In genomic region chr9:136058152-136058483, GRCh38 we compare ENCODE assay signal across 21 cellular contexts. TPM values are rescaled to one million over a fixed set of nuclear protein-coding genes. Genes with fewer than 3 reads are reported as not detected.
DNase-seq lines count a peak whose midpoint lies in the region; ATAC-seq, FAIRE-seq and TF ChIP-seq lines count a peak whose summit lies in the region.
"Had no signal": no experiment of that assay in that cellular context is flagged by ENCODE, and none has a peak within 500 bp of the region (broad histone marks: within the 10 kb centered on the region; RNA-seq: fewer than 3 reads in every experiment).

No MANE protein-coding gene starts in this region.

- intact Hi-C loops in activated CD8-positive, alpha-beta T cell treated with anti-CD3 and anti-CD28 coated beads for 36 hours (cut with micrococcal nuclease) = no loop called here

- peaks cover 5% of the 10 kb centered on the region for H3K27me3 Mint-ChIP-seq in brain
- H3K27me3 Mint-ChIP-seq in osteocyte (ENCODE audit: unreplicated experiment) = no peaks in the 10 kb centered on the region
- H3K27me3 Mint-ChIP-seq in activated CD8-positive, alpha-beta T cell treated with anti-CD3 and anti-CD28 coated beads for 36 hours = peaks cover 5% of the 10 kb centered on the region
- H3K27me3 Mint-ChIP-seq: natural killer cell treated with Interleukin-12 subunit alpha and Interleukin-12 subunit beta and Interleukin-15 and Interleukin-18, amount 100 ng/mL, for 72 hours had no signal

- no peak for TF ChIP-seq POLR2A in GM12892 (IDR thresholded peaks at IDR 0.05; ENCODE audit: low read depth, low read length)

- no peak for TF ChIP-seq CTCF in brain (conservative IDR thresholded peaks at IDR 0.05)
- no peak for TF ChIP-seq CTCF in osteocyte (IDR thresholded peaks at IDR 0.05)
- TF ChIP-seq CTCF in activated CD8-positive, alpha-beta T cell treated with anti-CD3 and anti-CD28 coated beads for 36 hours (IDR thresholded peaks at IDR 0.05) = no peak

- peaks cover 60% of the 10 kb centered on the region for H3K4me1 Mint-ChIP-seq in brain
- peaks cover 58% of the 10 kb centered on the region for H3K4me1 Mint-ChIP-seq in osteocyte (ENCODE audit: unreplicated experiment)
- peaks cover 15% of the 10 kb centered on the region for H3K4me1 Mint-ChIP-seq in activated CD8-positive, alpha-beta T cell treated with anti-CD3 and anti-CD28 coated beads for 36 hours (ENCODE audit: low read depth)

- H3K9me3 Mint-ChIP-seq in brain (no peaks in the 10 kb centered on the region), osteocyte (ENCODE audit: unreplicated experiment) (no peaks in the 10 kb centered on the region)
- no peaks in the 10 kb centered on the region for H3K9me3 Mint-ChIP-seq in activated CD8-positive, alpha-beta T cell treated with anti-CD3 and anti-CD28 coated beads for 36 hours
- H3K9me3 Mint-ChIP-seq: activated T-cell treated with anti-CD3 and anti-CD28 coated beads, Interleukin-2, amount 50 U/mL, for 4 hours; natural killer cell treated with Interleukin-12 subunit alpha and Interleukin-12 subunit beta and Interleukin-15 and Interleukin-18, amount 100 ng/mL, for 72 hours had no signal

- CTCF ChIA-PET in activated CD8-positive, alpha-beta T cell treated with anti-CD3 and anti-CD28 coated beads for 36 hours (lab: Charles Lee) = no interaction called here

- no peak for ATAC-seq in activated CD8-positive, alpha-beta T cell treated with anti-CD3 and anti-CD28 coated beads for 36 hours
- ATAC-seq: activated CD4-positive, alpha-beta T cell treated with anti-CD3 and anti-CD28 coated beads for 36 hours; activated T-cell treated with anti-CD3 and anti-CD28 coated beads, Interleukin-2, amount 50 U/mL, for 4 hours; left cardiac atrium; natural killer cell treated with Interleukin-12 subunit alpha and Interleukin-12 subunit beta and Interleukin-15 and Interleukin-18, amount 100 ng/mL, for 72 hours had no signal

- peak; percentile 38 for DNase-seq in activated CD8-positive, alpha-beta memory T cell treated with anti-CD3 and anti-CD28 coated beads for 24 hours
- DNase-seq in activated CD8-positive, alpha-beta memory T cell treated with anti-CD3 and anti-CD28 coated beads, Interleukin-2, amount 50 U/mL, for 48 hours = no peak
- DNase-seq in GM12892 (ENCODE audit: insufficient read length) (peak; percentile 12), osteocyte (ENCODE audit: extremely low spot score, unreplicated experiment) (peak; percentile 82), cerebellar nuclear complex (lab: John Stamatoyannopoulos, UW) (no peak), NCI-H1436 (lab: John Stamatoyannopoulos, UW) (no peak)
- DNase-seq in activated CD8-positive, alpha-beta T cell treated with anti-CD3 and anti-CD28 coated beads for 36 hours = no peak
- DNase-seq: activated CD4-positive, alpha-beta T cell treated with anti-CD3 and anti-CD28 coated beads for 36 hours; activated T-cell treated with anti-CD3 and anti-CD28 coated beads, Interleukin-2, amount 50 U/mL, for 4 hours; hippocampal formation; IMR-90; left cardiac atrium; mammary epithelial cell; NCI-H1694 treated with DMSO at 0.1 percent for 48 hours; NCI-H2171; NCI-H82; SIG-M5; stimulated activated CD4-positive, alpha-beta T cell treated with anti-CD3 and anti-CD28 coated beads, Interleukin-4, amount 100 ng/mL, for 24 hours; T-helper 9 cell had no signal

- H3K27ac Mint-ChIP-seq in brain (peak overlapping the region in 4 of 5 experiments; percentile 63 to 97 (median 94)), osteocyte (ENCODE audit: unreplicated experiment) (no peak overlapping the region)
- H3K27ac Mint-ChIP-seq in activated CD8-positive, alpha-beta T cell treated with anti-CD3 and anti-CD28 coated beads for 36 hours = no peak overlapping the region
- H3K27ac Mint-ChIP-seq: activated CD4-positive, alpha-beta T cell treated with anti-CD3 and anti-CD28 coated beads for 36 hours; natural killer cell treated with Interleukin-12 subunit alpha and Interleukin-12 subunit beta and Interleukin-15 and Interleukin-18, amount 100 ng/mL, for 72 hours had no signal

- POLR2A ChIA-PET in activated CD8-positive, alpha-beta T cell treated with anti-CD3 and anti-CD28 coated beads for 36 hours (lab: Charles Lee) = interaction anchor here (0.5 kb wide), 1 partner anchor 178 kb away, joined by 3 read pairs; no protein-coding TSS in a partner anchor

- H3K36me3 Mint-ChIP-seq in brain (no peaks in the 10 kb centered on the region), osteocyte (ENCODE audit: unreplicated experiment) (peaks cover 6% of the 10 kb centered on the region)
- H3K36me3 Mint-ChIP-seq in activated CD8-positive, alpha-beta T cell treated with anti-CD3 and anti-CD28 coated beads for 36 hours (ENCODE audit: low read depth) = no peaks in the 10 kb centered on the region
- H3K36me3 Mint-ChIP-seq: natural killer cell treated with Interleukin-12 subunit alpha and Interleukin-12 subunit beta and Interleukin-15 and Interleukin-18, amount 100 ng/mL, for 72 hours had no signal

- H3K4me3 Mint-ChIP-seq in brain (peak overlapping the region in 1 of 5 experiments; percentile 53), osteocyte (ENCODE audit: unreplicated experiment) (no peak overlapping the region)
- no peak overlapping the region for H3K4me3 Mint-ChIP-seq in activated CD8-positive, alpha-beta T cell treated with anti-CD3 and anti-CD28 coated beads for 36 hours
- H3K4me3 Mint-ChIP-seq: activated CD4-positive, alpha-beta T cell treated with anti-CD3 and anti-CD28 coated beads for 36 hours; activated T-cell treated with anti-CD3 and anti-CD28 coated beads, Interleukin-2, amount 50 U/mL, for 4 hours; natural killer cell treated with Interleukin-12 subunit alpha and Interleukin-12 subunit beta and Interleukin-15 and Interleukin-18, amount 100 ng/mL, for 72 hours had no signal

- FAIRE-seq in GM12892 (lab: Jason Lieb, UNC) = no peak

RNA-seq across cellular contexts. Expression of gene NACC2, which starts 37.0 kb away (rescaled TPM):
- 0.04 TPM for polyA plus RNA-seq in GM12892 (2012; ENCODE audit: missing spikeins)
- polyA plus RNA-seq in brain (ENCODE audit: insufficient read depth, low read depth, low replicate concordance) = 20.6 TPM
- 40.1 and 41.4 TPM in 2 replicates for total RNA-seq in osteocyte
- total RNA-seq in activated CD8-positive, alpha-beta T cell treated with anti-CD3 and anti-CD28 coated beads for 36 hours = 1 to 10 TPM; 6.0 to 6.2 TPM

Comparison
In these comparisons a context has a peak if more than half of its experiments do, and no peak if none do; other contexts are left out.
1. DNase-seq: peak in activated CD8-positive, alpha-beta memory T cell treated with anti-CD3 and anti-CD28 coated beads for 24 hours (single experiment), GM12892 (single experiment) and osteocyte (single experiment); none in activated CD8-positive, alpha-beta memory T cell treated with anti-CD3 and anti-CD28 coated beads, Interleukin-2, amount 50 U/mL, for 48 hours (single experiment), cerebellar nuclear complex (0 of 2), NCI-H1436 (single experiment) and activated CD8-positive, alpha-beta T cell treated with anti-CD3 and anti-CD28 coated beads for 36 hours (single experiment).
2. H3K27ac Mint-ChIP-seq: peak in brain (4 of 5); none in osteocyte (single experiment) and activated CD8-positive, alpha-beta T cell treated with anti-CD3 and anti-CD28 coated beads for 36 hours (single experiment).